ENCODE assay signal across 8 cellular contexts in genomic region chr4:139453371-139454110, GRCh38. TPM values are rescaled to one million over a fixed set of nuclear protein-coding genes. Genes with fewer than 3 reads are reported as not detected.
DNase-seq lines count a peak whose midpoint lies in the region; ATAC-seq and TF ChIP-seq lines count a peak whose summit lies in the region.

No MANE protein-coding gene starts in this region.

- H3K4me2 ChIP-seq in DOHH2 (ENCODE audit: low read length) = peak overlapping the region; percentile 97
- H3K4me2 ChIP-seq in KMS-11 = peak overlapping the region; percentile 50

- TF ChIP-seq CTCF in DOHH2 (IDR thresholded peaks at IDR 0.05; ENCODE audit: low read depth, low read length, poor library complexity, severe bottlenecking) (peak; percentile 59), KMS-11 (conservative IDR thresholded peaks at IDR 0.05; ENCODE audit: low read depth, low read length) (peak; percentile 31; the same call in 1 of the 2 replicates), esophagus muscularis mucosa (IDR thresholded peaks at IDR 0.05) (peak in 1 of 3 experiments; percentile 7)

- WGBS in esophagus muscularis mucosa = 0% methylated on average over 14 of the region's 76 CpGs

- no peaks in the 10 kb centered on the region for H3K27me3 Mint-ChIP-seq in activated T-cell treated with anti-CD3 and anti-CD28 coated beads, Interleukin-2, amount 50 U/mL, for 72 hours (ENCODE audit: low read depth)

- H3K9me3 ChIP-seq in DOHH2 (ENCODE audit: control insufficient read depth, insufficient read depth, low read length) (no peaks in the 10 kb centered on the region), esophagus muscularis mucosa (no peaks in the 10 kb centered on the region), muscle layer of duodenum (ENCODE audit: control insufficient read depth in 1 of 2, low read length in 2 of 2) (no peaks in the 10 kb centered on the region)

- H3K4me3 Mint-ChIP-seq in activated T-cell treated with anti-CD3 and anti-CD28 coated beads, Interleukin-2, amount 50 U/mL, for 72 hours = peak overlapping the region; percentile 82 to 98

- peaks cover 12% of the 10 kb centered on the region for H3K36me3 ChIP-seq in DOHH2 (ENCODE audit: control insufficient read depth, low read length)
- no peaks in the 10 kb centered on the region for H3K36me3 ChIP-seq in KMS-11 (ENCODE audit: insufficient read depth)
- H3K36me3 ChIP-seq in esophagus muscularis mucosa = no peaks in the 10 kb centered on the region
- H3K36me3 ChIP-seq in muscle layer of duodenum (ENCODE audit: control insufficient read depth in 1 of 2, insufficient read depth in 2 of 2, low read length in 2 of 2) = peaks cover 0 to 7% of the 10 kb centered on the region in 2 donors

- intact Hi-C loops in esophagus muscularis mucosa (cut with DNase I) = loop anchor here (10.0 kb wide), 2 partner anchors 279 to 369 kb away; partner anchors contain the start of gene ELF2

- H2AFZ ChIP-seq in KMS-11 (ENCODE audit: low read depth) = peak overlapping the region; percentile 83

- H3F3A ChIP-seq in DOHH2 (ENCODE audit: control insufficient read depth, insufficient read depth) = peaks cover 8% of the 10 kb centered on the region; the same call in 1 of the 2 replicates

- peak overlapping the region; percentile 73 for H3K27ac ChIP-seq in DOHH2 (ENCODE audit: low read depth, low read length)
- peak overlapping the region; percentile 93 for H3K27ac ChIP-seq in KMS-11
- H3K27ac ChIP-seq in esophagus muscularis mucosa (replicated peaks in 1 of 4) = peak overlapping the region; percentile 92 to 99 (median 96)
- H3K27ac ChIP-seq in muscle layer of duodenum (ENCODE audit: low read length) = peak overlapping the region; percentile 93

- no peaks in the 10 kb centered on the region for H4K20me1 ChIP-seq in DOHH2 (ENCODE audit: control insufficient read depth, insufficient read depth, low read depth, low read length)
- H4K20me1 ChIP-seq in KMS-11 (ENCODE audit: insufficient read depth) = no peaks in the 10 kb centered on the region

- peak overlapping the region; percentile 85 for H3K9ac ChIP-seq in KMS-11

- H3K36me3 Mint-ChIP-seq in activated T-cell treated with anti-CD3 and anti-CD28 coated beads, Interleukin-2, amount 50 U/mL, for 72 hours (ENCODE audit: insufficient read depth in 2 of 2) = peaks cover 2 to 4% of the 10 kb centered on the region in 2 donors

- peak overlapping the region; percentile 98 for H3K27ac Mint-ChIP-seq in activated T-cell treated with anti-CD3 and anti-CD28 coated beads, Interleukin-2, amount 50 U/mL, for 72 hours

- H3K4me1 Mint-ChIP-seq in activated T-cell treated with anti-CD3 and anti-CD28 coated beads, Interleukin-2, amount 50 U/mL, for 72 hours (ENCODE audit: low read depth) = peaks cover 60% of the 10 kb centered on the region

- H3K9me3 Mint-ChIP-seq in activated T-cell treated with anti-CD3 and anti-CD28 coated beads, Interleukin-2, amount 50 U/mL, for 72 hours = no peaks in the 10 kb centered on the region

- H3K79me2 ChIP-seq in DOHH2 (ENCODE audit: control insufficient read depth, low read length) = peaks cover 63% of the 10 kb centered on the region
- H3K79me2 ChIP-seq in KMS-11 (ENCODE audit: insufficient read depth, low read depth) = peaks cover 46% of the 10 kb centered on the region; the same call in 1 of the 2 replicates

- DNase-seq in activated T-cell treated with anti-CD3 and anti-CD28 coated beads, Interleukin-2, amount 50 U/mL, for 72 hours = peak; percentile 98 to 99
- peak; percentile 99 for DNase-seq in esophagus muscularis mucosa (ENCODE audit: extremely low spot score)
- peak; percentile 94 for DNase-seq in stimulated activated CD8-positive, alpha-beta memory T cell treated with anti-CD3 and anti-CD28 coated beads, Interleukin-7, amount 100 ng/mL, for 24 hours (ENCODE audit: low read depth)

- peak; percentile 63 for TF ChIP-seq POLR2A in esophagus muscularis mucosa (IDR thresholded peaks at IDR 0.05; ENCODE audit: low read depth)

- H3K9me2 ChIP-seq in DOHH2 (replicated peaks; ENCODE audit: control insufficient read depth, low read length) = no peaks in the 10 kb centered on the region

- H3K4me3 ChIP-seq in DOHH2 (ENCODE audit: low read length) (peak overlapping the region; percentile 98), KMS-11 (IDR thresholded peaks at IDR 0.05; ENCODE audit: insufficient read depth, low read depth, low read length) (peak overlapping the region; percentile 38), esophagus muscularis mucosa (peak overlapping the region; percentile 76 to 93 (median 81)), muscle layer of duodenum (ENCODE audit: low read depth in 1 of 2, low read length in 2 of 2) (peak overlapping the region; percentile 85 to 90)

- H3K4me1 ChIP-seq in DOHH2 (ENCODE audit: control insufficient read depth, low read length) (peaks cover 51% of the 10 kb centered on the region), KMS-11 (ENCODE audit: low read depth, poor library complexity, severe bottlenecking) (peaks cover 53% of the 10 kb centered on the region), esophagus muscularis mucosa (peaks cover 36 to 50% (median 49%) of the 10 kb centered on the region in 4 donors), muscle layer of duodenum (ENCODE audit: control insufficient read depth in 1 of 2, insufficient read depth in 2 of 2, low read length in 2 of 2) (peaks cover 25 to 44% of the 10 kb centered on the region in 2 donors)

- peak; percentile 87 for ATAC-seq in GM21786 (IDR thresholded peaks at IDR 0.05; ENCODE audit: unreplicated experiment)
- peak; percentile 90 for ATAC-seq in activated T-cell treated with anti-CD3 and anti-CD28 coated beads, Interleukin-2, amount 50 U/mL, for 72 hours (replicated peaks in 1 of 2)

- no peak for TF ChIP-seq EP300 in esophagus muscularis mucosa (IDR thresholded peaks at IDR 0.05)

- H3K27me3 ChIP-seq in DOHH2 (ENCODE audit: control insufficient read depth, low read length) = no peaks in the 10 kb centered on the region
- no peaks in the 10 kb centered on the region for H3K27me3 ChIP-seq in KMS-11 (ENCODE audit: insufficient read depth, low read depth)
- no peaks in the 10 kb centered on the region for H3K27me3 ChIP-seq in esophagus muscularis mucosa
- H3K27me3 ChIP-seq in muscle layer of duodenum (ENCODE audit: low read depth, low read length) = no peaks in the 10 kb centered on the region

TF ChIP-seq in PFSK-1, 5 proteins besides CTCF, POLR2A, EP300 and RAD21:
- TF ChIP-seq POLR2AphosphoS5 (IDR thresholded peaks at IDR 0.05; ENCODE audit: low read depth, low read length) (peak; percentile 74), FOXP2 (optimal IDR thresholded peaks at IDR 0.05; ENCODE audit: borderline replicate concordance, extremely low read depth, extremely low read length, insufficient read depth) (peak; percentile 7), REST (IDR thresholded peaks at IDR 0.05; ENCODE audit: insufficient read depth in 1 of 2, low read depth in 2 of 2, low read length in 2 of 2) (peak in 1 of 2 experiments; percentile 64; a peak in 1 of 4 replicates), SIN3A (IDR thresholded peaks at IDR 0.05; ENCODE audit: borderline replicate concordance, insufficient read depth, low read length) (no peak; the same call in 1 of the 2 replicates), TAF1 (IDR thresholded peaks at IDR 0.05; ENCODE audit: borderline replicate concordance, insufficient read depth, low read length) (peak; percentile 79; the same call in 1 of the 2 replicates)

RNA-seq across cellular contexts. Expression of gene RAB33B, which starts 0.4 kb away (rescaled TPM):
- 2.8 TPM for polyA plus RNA-seq in PFSK-1 (2012; ENCODE audit: insufficient read length, low read depth)
- 10 to 100 TPM; 10.4 to 11.6 TPM for total RNA-seq in activated T-cell treated with anti-CD3 and anti-CD28 coated beads, Interleukin-2, amount 50 U/mL, for 72 hours
- 10 to 100 TPM; 10.8 to 16.1 (median 14.8) TPM for total RNA-seq in esophagus muscularis mucosa

Comparison
In these comparisons a context has a peak if more than half of its experiments do, and no peak if none do; other contexts are left out.
1. Peak in every context shown above with its lines: DNase-seq, ATAC-seq, H3K4me3 ChIP-seq and H3K27ac ChIP-seq.
2. H3K4me3 ChIP-seq: peak in every context shown above with its lines; median percentile 98 in DOHH2; 88 in muscle layer of duodenum; 81 in esophagus muscularis mucosa; 38 in KMS-11.